ENCODE assay signal across 9 cellular contexts in genomic region chr10:13684252-13684791, GRCh38.
DNase-seq lines count a peak whose midpoint lies in the region; ATAC-seq and TF ChIP-seq lines count a peak whose summit lies in the region.
"Had no signal": no experiment of that assay in that cellular context is flagged by ENCODE, and none has a peak within 500 bp of the region (broad histone marks: within the 10 kb centered on the region; RNA-seq: fewer than 3 reads in every experiment).

No MANE protein-coding gene starts in this region.

- TF ChIP-seq CTCF in ascending aorta (IDR thresholded peaks at IDR 0.05), result no peak
- no peak for TF ChIP-seq CTCF in left ventricle myocardium inferior (IDR thresholded peaks at IDR 0.05; ENCODE audit: borderline replicate concordance)

- TF ChIP-seq POLR2A in GM18505 (IDR thresholded peaks at IDR 0.05; ENCODE audit: borderline replicate concordance, extremely low read depth, insufficient read depth, insufficient read length), result no peak

- ATAC-seq in GM18505 (IDR thresholded peaks at IDR 0.05; ENCODE audit: unreplicated experiment) (no peak), GM21526 (IDR thresholded peaks at IDR 0.05; ENCODE audit: low FRiP score, unreplicated experiment) (no peak)

- no peaks in the 10 kb centered on the region for H3K36me3 ChIP-seq in ascending aorta
- peaks cover 16% of the 10 kb centered on the region for H3K36me3 ChIP-seq in left ventricle myocardium inferior

- intact Hi-C loops in ascending aorta (cut with DNase I) (loop anchor here (1.0 kb wide), 1 partner anchor 23 kb away; no protein-coding TSS in a partner anchor), left ventricle myocardium inferior (cut with micrococcal nuclease) (no loop called here)

- H3K27me3 ChIP-seq in ascending aorta, result no peaks in the 10 kb centered on the region
- H3K27me3 ChIP-seq in left ventricle myocardium inferior (ENCODE audit: low read depth), result no peaks in the 10 kb centered on the region

- H3K4me1 ChIP-seq in ascending aorta (peaks cover 0 to 37% of the 10 kb centered on the region in 2 donors), left ventricle myocardium inferior (peaks cover 74% of the 10 kb centered on the region)

- H3K9me3 ChIP-seq in ascending aorta, result no peaks in the 10 kb centered on the region
- no peaks in the 10 kb centered on the region for H3K9me3 ChIP-seq in left ventricle myocardium inferior (replicated peaks)

- H3K4me3 ChIP-seq in ascending aorta (peak overlapping the region in 1 of 2 donors; percentile 27), left ventricle myocardium inferior (peak overlapping the region; percentile 9)

- DNase-seq in DMS153 treated with DMSO at 0.1 percent for 48 hours (lab: John Stamatoyannopoulos, UW; ENCODE audit: unreplicated experiment), result peak; percentile 27
- DNase-seq in ascending aorta (ENCODE audit: low spot score in 2 of 2), result peak in 1 of 2 donors; percentile 77
- DNase-seq in left ventricle myocardium inferior, result peak; percentile 88
- DNase-seq in putamen (ENCODE audit: low spot score), result peak; percentile 59
- DNase-seq in OCI-M1 (lab: John Stamatoyannopoulos, UW), result no peak
- no peak for DNase-seq in stimulated activated CD4-positive, alpha-beta T cell treated with anti-CD3 and anti-CD28 coated beads, Interleukin-4, amount 100 ng/mL, for 24 hours
- DNase-seq: NCI-H1436 treated with DMSO at 0.1 percent for 48 hours had no signal

- H3K27ac ChIP-seq in ascending aorta (peak overlapping the region; percentile 53 to 61), left ventricle myocardium inferior (replicated peaks) (peak overlapping the region; percentile 92)

Comparison
In these comparisons a context has a peak if more than half of its experiments do, and no peak if none do; other contexts are left out.
1. DNase-seq: peak in DMS153 treated with DMSO at 0.1 percent for 48 hours (single experiment), left ventricle myocardium inferior (single experiment) and putamen (single experiment); none in OCI-M1 (single experiment) and stimulated activated CD4-positive, alpha-beta T cell treated with anti-CD3 and anti-CD28 coated beads, Interleukin-4, amount 100 ng/mL, for 24 hours (single experiment).